9 cellular contexts compared by ENCODE assay signal in genomic region chr13:70960841-70961443, GRCh38.
A peak's percentile ranks its signal among the peaks of the same experiment; 100 is the strongest.
DNase-seq lines count a peak whose midpoint lies in the region; TF ChIP-seq lines count a peak whose summit lies in the region.
"Had no signal": no experiment of that assay in that cellular context is flagged by ENCODE, and none has a peak within 500 bp of the region (broad histone marks: within the 10 kb centered on the region; RNA-seq: fewer than 3 reads in every experiment).

No MANE protein-coding gene starts in this region.

- DNase-seq in NCI-H1092 treated with DMSO at 0.1 percent for 48 hours (lab: John Stamatoyannopoulos, UW) (peak; percentile 53), NCI-H1092 (lab: John Stamatoyannopoulos, UW) (no peak), kidney tubule cell (ENCODE audit: low spot score) (peak; percentile 23), COLO829 (ENCODE audit: low spot score) (no peak), NCI-H187 treated with DMSO at 0.1 percent for 48 hours (lab: John Stamatoyannopoulos, UW) (no peak)
- no peak for DNase-seq in activated naive CD8-positive, alpha-beta T cell treated with anti-CD3 and anti-CD28 coated beads for 36 hours

- H3K27me3 Mint-ChIP-seq in activated naive CD8-positive, alpha-beta T cell treated with anti-CD3 and anti-CD28 coated beads for 36 hours = no peaks in the 10 kb centered on the region

- H3K4me3 Mint-ChIP-seq in activated naive CD8-positive, alpha-beta T cell treated with anti-CD3 and anti-CD28 coated beads for 36 hours = no peak overlapping the region

- no peaks in the 10 kb centered on the region for H3K36me3 Mint-ChIP-seq in activated naive CD8-positive, alpha-beta T cell treated with anti-CD3 and anti-CD28 coated beads for 36 hours

- H3K4me1 Mint-ChIP-seq in activated naive CD8-positive, alpha-beta T cell treated with anti-CD3 and anti-CD28 coated beads for 36 hours = no peaks in the 10 kb centered on the region

- H3K9me3 Mint-ChIP-seq in activated naive CD8-positive, alpha-beta T cell treated with anti-CD3 and anti-CD28 coated beads for 36 hours = no peaks in the 10 kb centered on the region

- peak; percentile 30; the same call in 1 of the 2 replicates for TF ChIP-seq CTCF in LNCAP (IDR thresholded peaks at IDR 0.05)
- TF ChIP-seq CTCF in VCaP (conservative IDR thresholded peaks at IDR 0.05) = peak; percentile 56

- H3K27ac Mint-ChIP-seq in activated naive CD8-positive, alpha-beta T cell treated with anti-CD3 and anti-CD28 coated beads for 36 hours = no peak overlapping the region

- no peak overlapping the region for H3K27ac ChIP-seq in VCaP
- H3K27ac ChIP-seq: BLaER1 had no signal

Comparison
In these comparisons a context has a peak if more than half of its experiments do, and no peak if none do; other contexts are left out.
1. DNase-seq: peak in NCI-H1092 treated with DMSO at 0.1 percent for 48 hours (single experiment) and kidney tubule cell (single experiment); none in NCI-H1092 (single experiment), COLO829 (single experiment), NCI-H187 treated with DMSO at 0.1 percent for 48 hours (single experiment) and activated naive CD8-positive, alpha-beta T cell treated with anti-CD3 and anti-CD28 coated beads for 36 hours (single experiment).